ENCODE assay signal across 2 cellular contexts in the genomic region with DNA sequence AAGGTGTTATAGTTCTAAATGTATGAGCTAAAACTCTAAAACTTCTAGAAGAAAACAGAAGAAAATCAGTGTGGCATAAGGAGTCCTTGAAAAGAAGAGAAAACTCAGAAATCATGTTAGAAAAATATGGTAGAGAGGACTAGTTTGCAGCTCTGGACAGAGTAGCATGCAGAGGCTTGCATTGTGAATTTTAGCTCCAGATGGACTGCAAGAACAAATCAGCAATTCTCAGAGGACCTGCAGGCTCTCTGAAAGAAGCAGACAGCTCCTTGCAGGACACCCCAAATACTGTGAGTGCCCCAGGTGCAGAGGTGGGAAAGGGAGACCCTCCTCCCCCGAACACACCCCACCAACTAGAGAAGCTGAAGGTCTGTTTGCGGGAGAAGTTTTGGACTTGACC.
TF ChIP-seq lines count a peak whose summit lies in the region.

No MANE protein-coding gene starts in this region.

TF ChIP-seq in GM23338, 12 proteins besides CTCF, POLR2A, EP300 and RAD21 (continued from another document):
- TF ChIP-seq, protein P1, sequence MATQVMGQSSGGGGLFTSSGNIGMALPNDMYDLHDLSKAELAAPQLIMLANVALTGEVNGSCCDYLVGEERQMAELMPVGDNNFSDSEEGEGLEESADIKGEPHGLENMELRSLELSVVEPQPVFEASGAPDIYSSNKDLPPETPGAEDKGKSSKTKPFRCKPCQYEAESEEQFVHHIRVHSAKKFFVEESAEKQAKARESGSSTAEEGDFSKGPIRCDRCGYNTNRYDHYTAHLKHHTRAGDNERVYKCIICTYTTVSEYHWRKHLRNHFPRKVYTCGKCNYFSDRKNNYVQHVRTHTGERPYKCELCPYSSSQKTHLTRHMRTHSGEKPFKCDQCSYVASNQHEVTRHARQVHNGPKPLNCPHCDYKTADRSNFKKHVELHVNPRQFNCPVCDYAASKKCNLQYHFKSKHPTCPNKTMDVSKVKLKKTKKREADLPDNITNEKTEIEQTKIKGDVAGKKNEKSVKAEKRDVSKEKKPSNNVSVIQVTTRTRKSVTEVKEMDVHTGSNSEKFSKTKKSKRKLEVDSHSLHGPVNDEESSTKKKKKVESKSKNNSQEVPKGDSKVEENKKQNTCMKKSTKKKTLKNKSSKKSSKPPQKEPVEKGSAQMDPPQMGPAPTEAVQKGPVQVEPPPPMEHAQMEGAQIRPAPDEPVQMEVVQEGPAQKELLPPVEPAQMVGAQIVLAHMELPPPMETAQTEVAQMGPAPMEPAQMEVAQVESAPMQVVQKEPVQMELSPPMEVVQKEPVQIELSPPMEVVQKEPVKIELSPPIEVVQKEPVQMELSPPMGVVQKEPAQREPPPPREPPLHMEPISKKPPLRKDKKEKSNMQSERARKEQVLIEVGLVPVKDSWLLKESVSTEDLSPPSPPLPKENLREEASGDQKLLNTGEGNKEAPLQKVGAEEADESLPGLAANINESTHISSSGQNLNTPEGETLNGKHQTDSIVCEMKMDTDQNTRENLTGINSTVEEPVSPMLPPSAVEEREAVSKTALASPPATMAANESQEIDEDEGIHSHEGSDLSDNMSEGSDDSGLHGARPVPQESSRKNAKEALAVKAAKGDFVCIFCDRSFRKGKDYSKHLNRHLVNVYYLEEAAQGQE (IDR thresholded peaks at IDR 0.05; ENCODE audit: unreplicated experiment): no peak
- no peak for TF ChIP-seq JUNB (IDR thresholded peaks at IDR 0.05; ENCODE audit: unreplicated experiment)
- TF ChIP-seq, protein P2, sequence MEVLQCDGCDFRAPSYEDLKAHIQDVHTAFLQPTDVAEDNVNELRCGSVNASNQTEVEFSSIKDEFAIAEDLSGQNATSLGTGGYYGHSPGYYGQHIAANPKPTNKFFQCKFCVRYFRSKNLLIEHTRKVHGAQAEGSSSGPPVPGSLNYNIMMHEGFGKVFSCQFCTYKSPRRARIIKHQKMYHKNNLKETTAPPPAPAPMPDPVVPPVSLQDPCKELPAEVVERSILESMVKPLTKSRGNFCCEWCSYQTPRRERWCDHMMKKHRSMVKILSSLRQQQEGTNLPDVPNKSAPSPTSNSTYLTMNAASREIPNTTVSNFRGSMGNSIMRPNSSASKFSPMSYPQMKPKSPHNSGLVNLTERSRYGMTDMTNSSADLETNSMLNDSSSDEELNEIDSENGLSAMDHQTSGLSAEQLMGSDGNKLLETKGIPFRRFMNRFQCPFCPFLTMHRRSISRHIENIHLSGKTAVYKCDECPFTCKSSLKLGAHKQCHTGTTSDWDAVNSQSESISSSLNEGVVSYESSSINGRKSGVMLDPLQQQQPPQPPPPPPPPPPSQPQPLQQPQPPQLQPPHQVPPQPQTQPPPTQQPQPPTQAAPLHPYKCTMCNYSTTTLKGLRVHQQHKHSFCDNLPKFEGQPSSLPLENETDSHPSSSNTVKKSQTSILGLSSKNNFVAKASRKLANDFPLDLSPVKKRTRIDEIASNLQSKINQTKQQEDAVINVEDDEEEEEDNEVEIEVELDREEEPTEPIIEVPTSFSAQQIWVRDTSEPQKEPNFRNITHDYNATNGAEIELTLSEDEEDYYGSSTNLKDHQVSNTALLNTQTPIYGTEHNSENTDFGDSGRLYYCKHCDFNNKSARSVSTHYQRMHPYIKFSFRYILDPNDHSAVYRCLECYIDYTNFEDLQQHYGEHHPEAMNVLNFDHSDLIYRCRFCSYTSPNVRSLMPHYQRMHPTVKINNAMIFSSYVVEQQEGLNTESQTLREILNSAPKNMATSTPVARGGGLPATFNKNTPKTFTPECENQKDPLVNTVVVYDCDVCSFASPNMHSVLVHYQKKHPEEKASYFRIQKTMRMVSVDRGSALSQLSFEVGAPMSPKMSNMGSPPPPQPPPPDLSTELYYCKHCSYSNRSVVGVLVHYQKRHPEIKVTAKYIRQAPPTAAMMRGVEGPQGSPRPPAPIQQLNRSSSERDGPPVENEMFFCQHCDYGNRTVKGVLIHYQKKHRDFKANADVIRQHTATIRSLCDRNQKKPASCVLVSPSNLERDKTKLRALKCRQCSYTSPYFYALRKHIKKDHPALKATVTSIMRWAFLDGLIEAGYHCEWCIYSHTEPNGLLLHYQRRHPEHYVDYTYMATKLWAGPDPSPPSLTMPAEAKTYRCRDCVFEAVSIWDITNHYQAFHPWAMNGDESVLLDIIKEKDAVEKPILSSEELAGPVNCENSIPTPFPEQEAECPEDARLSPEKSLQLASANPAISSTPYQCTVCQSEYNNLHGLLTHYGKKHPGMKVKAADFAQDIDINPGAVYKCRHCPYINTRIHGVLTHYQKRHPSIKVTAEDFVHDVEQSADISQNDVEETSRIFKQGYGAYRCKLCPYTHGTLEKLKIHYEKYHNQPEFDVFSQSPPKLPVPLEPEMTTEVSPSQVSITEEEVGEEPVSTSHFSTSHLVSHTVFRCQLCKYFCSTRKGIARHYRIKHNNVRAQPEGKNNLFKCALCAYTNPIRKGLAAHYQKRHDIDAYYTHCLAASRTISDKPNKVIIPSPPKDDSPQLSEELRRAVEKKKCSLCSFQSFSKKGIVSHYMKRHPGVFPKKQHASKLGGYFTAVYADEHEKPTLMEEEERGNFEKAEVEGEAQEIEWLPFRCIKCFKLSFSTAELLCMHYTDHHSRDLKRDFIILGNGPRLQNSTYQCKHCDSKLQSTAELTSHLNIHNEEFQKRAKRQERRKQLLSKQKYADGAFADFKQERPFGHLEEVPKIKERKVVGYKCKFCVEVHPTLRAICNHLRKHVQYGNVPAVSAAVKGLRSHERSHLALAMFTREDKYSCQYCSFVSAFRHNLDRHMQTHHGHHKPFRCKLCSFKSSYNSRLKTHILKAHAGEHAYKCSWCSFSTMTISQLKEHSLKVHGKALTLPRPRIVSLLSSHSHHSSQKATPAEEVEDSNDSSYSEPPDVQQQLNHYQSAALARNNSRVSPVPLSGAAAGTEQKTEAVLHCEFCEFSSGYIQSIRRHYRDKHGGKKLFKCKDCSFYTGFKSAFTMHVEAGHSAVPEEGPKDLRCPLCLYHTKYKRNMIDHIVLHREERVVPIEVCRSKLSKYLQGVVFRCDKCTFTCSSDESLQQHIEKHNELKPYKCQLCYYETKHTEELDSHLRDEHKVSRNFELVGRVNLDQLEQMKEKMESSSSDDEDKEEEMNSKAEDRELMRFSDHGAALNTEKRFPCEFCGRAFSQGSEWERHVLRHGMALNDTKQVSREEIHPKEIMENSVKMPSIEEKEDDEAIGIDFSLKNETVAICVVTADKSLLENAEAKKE (CRISPR knock-in tag; IDR thresholded peaks at IDR 0.05): no peak

TF ChIP-seq in WTC11, 78 proteins besides CTCF, POLR2A, EP300 and RAD21 (continued from another document):
- TF ChIP-seq, protein P3, sequence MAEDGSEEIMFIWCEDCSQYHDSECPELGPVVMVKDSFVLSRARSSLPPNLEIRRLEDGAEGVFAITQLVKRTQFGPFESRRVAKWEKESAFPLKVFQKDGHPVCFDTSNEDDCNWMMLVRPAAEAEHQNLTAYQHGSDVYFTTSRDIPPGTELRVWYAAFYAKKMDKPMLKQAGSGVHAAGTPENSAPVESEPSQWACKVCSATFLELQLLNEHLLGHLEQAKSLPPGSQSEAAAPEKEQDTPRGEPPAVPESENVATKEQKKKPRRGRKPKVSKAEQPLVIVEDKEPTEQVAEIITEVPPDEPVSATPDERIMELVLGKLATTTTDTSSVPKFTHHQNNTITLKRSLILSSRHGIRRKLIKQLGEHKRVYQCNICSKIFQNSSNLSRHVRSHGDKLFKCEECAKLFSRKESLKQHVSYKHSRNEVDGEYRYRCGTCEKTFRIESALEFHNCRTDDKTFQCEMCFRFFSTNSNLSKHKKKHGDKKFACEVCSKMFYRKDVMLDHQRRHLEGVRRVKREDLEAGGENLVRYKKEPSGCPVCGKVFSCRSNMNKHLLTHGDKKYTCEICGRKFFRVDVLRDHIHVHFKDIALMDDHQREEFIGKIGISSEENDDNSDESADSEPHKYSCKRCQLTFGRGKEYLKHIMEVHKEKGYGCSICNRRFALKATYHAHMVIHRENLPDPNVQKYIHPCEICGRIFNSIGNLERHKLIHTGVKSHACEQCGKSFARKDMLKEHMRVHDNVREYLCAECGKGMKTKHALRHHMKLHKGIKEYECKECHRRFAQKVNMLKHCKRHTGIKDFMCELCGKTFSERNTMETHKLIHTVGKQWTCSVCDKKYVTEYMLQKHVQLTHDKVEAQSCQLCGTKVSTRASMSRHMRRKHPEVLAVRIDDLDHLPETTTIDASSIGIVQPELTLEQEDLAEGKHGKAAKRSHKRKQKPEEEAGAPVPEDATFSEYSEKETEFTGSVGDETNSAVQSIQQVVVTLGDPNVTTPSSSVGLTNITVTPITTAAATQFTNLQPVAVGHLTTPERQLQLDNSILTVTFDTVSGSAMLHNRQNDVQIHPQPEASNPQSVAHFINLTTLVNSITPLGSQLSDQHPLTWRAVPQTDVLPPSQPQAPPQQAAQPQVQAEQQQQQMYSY (CRISPR knock-in tag; IDR thresholded peaks at IDR 0.05): no peak
- TF ChIP-seq, protein P4, sequence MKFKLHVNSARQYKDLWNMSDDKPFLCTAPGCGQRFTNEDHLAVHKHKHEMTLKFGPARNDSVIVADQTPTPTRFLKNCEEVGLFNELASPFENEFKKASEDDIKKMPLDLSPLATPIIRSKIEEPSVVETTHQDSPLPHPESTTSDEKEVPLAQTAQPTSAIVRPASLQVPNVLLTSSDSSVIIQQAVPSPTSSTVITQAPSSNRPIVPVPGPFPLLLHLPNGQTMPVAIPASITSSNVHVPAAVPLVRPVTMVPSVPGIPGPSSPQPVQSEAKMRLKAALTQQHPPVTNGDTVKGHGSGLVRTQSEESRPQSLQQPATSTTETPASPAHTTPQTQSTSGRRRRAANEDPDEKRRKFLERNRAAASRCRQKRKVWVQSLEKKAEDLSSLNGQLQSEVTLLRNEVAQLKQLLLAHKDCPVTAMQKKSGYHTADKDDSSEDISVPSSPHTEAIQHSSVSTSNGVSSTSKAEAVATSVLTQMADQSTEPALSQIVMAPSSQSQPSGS (CRISPR knock-in tag; IDR thresholded peaks at IDR 0.05; ENCODE audit: borderline replicate concordance, low read depth): no peak
- TF ChIP-seq, protein P5, sequence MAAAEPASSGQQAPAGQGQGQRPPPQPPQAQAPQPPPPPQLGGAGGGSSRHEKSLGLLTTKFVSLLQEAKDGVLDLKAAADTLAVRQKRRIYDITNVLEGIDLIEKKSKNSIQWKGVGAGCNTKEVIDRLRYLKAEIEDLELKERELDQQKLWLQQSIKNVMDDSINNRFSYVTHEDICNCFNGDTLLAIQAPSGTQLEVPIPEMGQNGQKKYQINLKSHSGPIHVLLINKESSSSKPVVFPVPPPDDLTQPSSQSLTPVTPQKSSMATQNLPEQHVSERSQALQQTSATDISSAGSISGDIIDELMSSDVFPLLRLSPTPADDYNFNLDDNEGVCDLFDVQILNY (CRISPR knock-in tag; IDR thresholded peaks at IDR 0.05): no peak
